In the genomic region with DNA sequence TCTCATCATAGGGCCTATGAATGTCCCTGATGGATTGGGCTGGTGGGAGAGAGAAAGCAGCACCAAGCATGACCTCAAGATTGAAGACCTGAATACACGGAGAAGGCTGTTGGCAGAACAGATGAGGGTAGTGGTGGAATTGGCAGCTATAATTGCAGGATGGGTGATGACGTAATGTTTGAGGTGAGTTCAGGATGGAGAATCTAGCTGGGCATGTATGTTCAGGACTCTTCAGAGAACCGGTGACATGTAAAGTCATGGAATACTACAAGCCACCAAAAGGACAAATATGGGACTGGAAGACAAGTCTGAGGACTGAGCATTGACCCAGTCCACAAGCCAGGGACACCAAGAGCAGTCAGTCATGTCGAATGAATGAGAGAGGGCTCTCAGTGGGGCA, we compare ENCODE assay signal across 32 cellular contexts.
"Had no signal": no experiment of that assay in that cellular context is flagged by ENCODE, and none has a peak within 500 bp of the region (broad histone marks: within the 10 kb centered on the region; RNA-seq: fewer than 3 reads in every experiment).

No MANE protein-coding gene starts in this region.

- H3K27me3 ChIP-seq: ascending aorta, cardiac muscle cell had no signal

- H3K4me3 ChIP-seq: ascending aorta, cardiac muscle cell had no signal

- DNase-seq: activated CD4-positive, alpha-beta memory T cell treated with anti-CD3 and anti-CD28 coated beads, Interleukin-2, amount 10 ng/mL, durations not matched to agents 7 days and 5 days; activated CD4-positive, alpha-beta T cell treated with anti-CD3 and anti-CD28 coated beads for 1 hour; activated CD4-positive, alpha-beta T cell treated with anti-CD3 and anti-CD28 coated beads for 36 hours; activated CD4-positive, alpha-beta T cell treated with anti-CD3 and anti-CD28 coated beads for 48 hours; activated CD4-positive, alpha-beta T cell treated with anti-CD3 and anti-CD28 coated beads, Interleukin-2, amount 10 ng/mL, durations not matched to agents 7 days and 5 days; activated CD4-positive, alpha-beta T cell treated with anti-CD3 and anti-CD28 coated beads, Interleukin-2, amount 50 U/mL, for 48 hours; activated CD4-positive, CD25-positive, alpha-beta regulatory T cell; activated CD8-positive, alpha-beta memory T cell treated with anti-CD3 and anti-CD28 coated beads for 24 hours; activated CD8-positive, alpha-beta memory T cell treated with anti-CD3 and anti-CD28 coated beads, Interleukin-2, amount 10 ng/mL, durations not matched to agents 7 days and 5 days; activated CD8-positive, alpha-beta memory T cell treated with anti-CD3 and anti-CD28 coated beads, Interleukin-2, amount 50 U/mL, for 48 hours; activated CD8-positive, alpha-beta T cell treated with anti-CD3 and anti-CD28 coated beads, Interleukin-2, amount 10 ng/mL, durations not matched to agents 7 days and 5 days; activated effector memory CD4-positive, alpha-beta T cell treated with Interleukin-2 at 50 U/mL for 16 hours; activated gamma-delta T cell; activated naive CD4-positive, alpha-beta T cell treated with anti-CD3 and anti-CD28 coated beads, Interleukin-2, amount 10 ng/mL, durations not matched to agents 7 days and 5 days; activated naive CD4-positive, alpha-beta T cell treated with Interleukin-2 at 50 U/mL for 16 hours; activated naive CD8-positive, alpha-beta T cell treated with anti-CD3 and anti-CD28 coated beads, Interleukin-2, amount 10 ng/mL, durations not matched to agents 7 days and 5 days; activated naive CD8-positive, alpha-beta T cell treated with anti-CD3 and anti-CD28 coated beads, Interleukin-2, amount 50 U/mL, for 24 hours; activated T-cell treated with anti-CD3 and anti-CD28 coated beads, Interleukin-2, amount 50 U/mL, for 24 hours; activated T-cell treated with anti-CD3 and anti-CD28 coated beads, Interleukin-2, amount 50 U/mL, for 48 hours; amygdala; anterior cingulate cortex; caudate nucleus; cerebellar nuclear complex; T-helper 1 cell; T-helper 2 cell; T-helper 9 cell; WERI-Rb-1 had no signal

- H3K4me1 ChIP-seq: ascending aorta had no signal

- H3K36me3 ChIP-seq: ascending aorta, cardiac muscle cell, WERI-Rb-1 had no signal

- H3K9me3 ChIP-seq: ascending aorta had no signal

- FAIRE-seq: bronchial epithelial cell had no signal

- ATAC-seq: activated CD4-positive, alpha-beta T cell treated with anti-CD3 and anti-CD28 coated beads for 36 hours; activated CD4-positive, CD25-positive, alpha-beta regulatory T cell treated with anti-CD3 and anti-CD28 coated beads, Interleukin-2, amount 50 U/mL, for 24 hours; activated CD8-positive, alpha-beta memory T cell treated with anti-CD3 and anti-CD28 coated beads, Interleukin-2, amount 10 ng/mL, durations not matched to agents 7 days and 5 days; activated CD8-positive, alpha-beta T cell treated with anti-CD3 and anti-CD28 coated beads, Interleukin-2, amount 10 ng/mL, durations not matched to agents 7 days and 5 days; activated naive CD8-positive, alpha-beta T cell treated with anti-CD3 and anti-CD28 coated beads, Interleukin-2, amount 50 U/mL, for 24 hours; WTC11 had no signal

- H3K27ac ChIP-seq: ascending aorta, cardiac muscle cell, WERI-Rb-1 had no signal
